Comparison of ENCODE assay signal across 18 cellular contexts in genomic region chr9:101549472-101550098, GRCh38. TPM values are rescaled to one million over a fixed set of nuclear protein-coding genes. Genes with fewer than 3 reads are reported as not detected.
DNase-seq lines count a peak whose midpoint lies in the region; ATAC-seq, FAIRE-seq and TF ChIP-seq lines count a peak whose summit lies in the region.
"Not testable (repeated sequence)": the region's sequence is repeated elsewhere in the genome, so short reads cannot be mapped to it uniquely, and the experiment has no call there.
"Had no signal": no experiment of that assay in that cellular context is flagged by ENCODE, and none has a peak within 500 bp of the region (broad histone marks: within the 10 kb centered on the region; RNA-seq: fewer than 3 reads in every experiment).

No MANE protein-coding gene starts in this region.

- TF ChIP-seq RAD21 in GM12878 (IDR thresholded peaks at IDR 0.05; ENCODE audit: insufficient read depth, low read depth, low read length): not testable (repeated sequence)

- H3K23ac ChIP-seq in H9 (ENCODE audit: insufficient read length, low read depth, low read length); mesendoderm (ENCODE audit: low read length): not testable (repeated sequence)

- H3K27ac Mint-ChIP-seq in H9; endothelial cell (ENCODE audit: unreplicated experiment): not testable (repeated sequence)

- H3K9me3 ChIP-seq in H9 (ENCODE audit: control insufficient read depth, low read depth, low read length); GM12878 (replicated peaks; ENCODE audit: control insufficient read depth, insufficient read depth, low read length); heart right ventricle; thyroid gland: not testable (repeated sequence)

- peaks cover 46 to 84% (median 77%) of the 10 kb centered on the region in 3 experiments; a peak in 6 of 7 replicates for H3K36me3 Mint-ChIP-seq in H9 (ENCODE audit: insufficient read depth in 1 of 3, low read depth in 3 of 3)
- peaks cover 48% of the 10 kb centered on the region for H3K36me3 Mint-ChIP-seq in endothelial cell (ENCODE audit: low read depth, unreplicated experiment)

- TF ChIP-seq POLR2A in GM12878 (IDR thresholded peaks at IDR 0.05; ENCODE audit: low read depth, low read length); thyroid gland (IDR thresholded peaks at IDR 0.05): not testable (repeated sequence)

- in situ Hi-C loops in GM12878 (cut with MboI): not testable (repeated sequence)

- H4K91ac ChIP-seq in H9 (ENCODE audit: insufficient read length, low read depth, low read length): not testable (repeated sequence)

- not testable (repeated sequence) for H3K4ac ChIP-seq in H9 (ENCODE audit: low read depth, low read length); mesendoderm (ENCODE audit: low read depth, low read length)

- SMC1A ChIA-PET in GM12878 (lab: Charles Lee; ENCODE audit: uncharacterized antibody, unreplicated experiment): not testable (repeated sequence)

- H4K8ac ChIP-seq in H9 (replicated peaks; ENCODE audit: insufficient read length, low read depth, low read length); mesendoderm (ENCODE audit: low read depth, low read length): not testable (repeated sequence)

- H2AK5ac ChIP-seq in H9 (ENCODE audit: insufficient read length, low read length); mesendoderm (ENCODE audit: low read length): not testable (repeated sequence)

- not testable (repeated sequence) for H3K27ac ChIP-seq in H9 (ENCODE audit: insufficient read length, low read depth, low read length); RWPE1; GM12878 (ENCODE audit: control insufficient read depth, insufficient read depth); heart right ventricle; mesendoderm (ENCODE audit: low read depth, low read length); thyroid gland

- not testable (repeated sequence) for H3K4me2 ChIP-seq in H9 (ENCODE audit: insufficient read depth, insufficient read length, low read length); GM12878 (ENCODE audit: control insufficient read depth, insufficient read depth); mesendoderm (ENCODE audit: low read length)

- TF ChIP-seq EP300 in GM12878 (IDR thresholded peaks at IDR 0.05; ENCODE audit: borderline replicate concordance in 1 of 2, control insufficient read depth in 1 of 2, low read depth in 2 of 2, low read length in 2 of 2): not testable (repeated sequence)

- CTCF ChIA-PET in RWPE1 (lab: Yijun Ruan, JAX) (interaction anchor here (0.7 to 0.8 kb wide), 3 partner anchors 91 to 588 kb away, joined by 3 to 5 read pairs (median 3); no protein-coding TSS in a partner anchor), GM12878 (lab: Yijun Ruan, JAX) (interaction anchor here (0.8 kb wide), 1 partner anchor 13 kb away, joined by 3 read pairs; no protein-coding TSS in a partner anchor)

- POLR2A ChIA-PET in RWPE1 (lab: Yijun Ruan, JAX; ENCODE audit: low non-redundant PET); GM12878 (lab: Charles Lee): not testable (repeated sequence)

- not testable (repeated sequence) for H3K79me2 ChIP-seq in H9 (ENCODE audit: insufficient read depth, low read length); GM12878 (ENCODE audit: control insufficient read depth, insufficient read depth, low read length); mesendoderm (ENCODE audit: control insufficient read depth, insufficient read depth, low read length)

- no CpG with 5 or more reads among the region's 18 CpGs for WGBS in H9 (ENCODE audit: extremely low coverage, insufficient read length, low lambda C conversion rate)
- 92% methylated on average over 18 of the region's 18 CpGs for WGBS in GM12878 (ENCODE audit: insufficient coverage, insufficient replicate concordance, low lambda C conversion rate, missing lambda C conversion rate)
- 72 to 81% methylated on average over 17 of the region's 18 CpGs for WGBS in heart right ventricle, 2 donors
- WGBS in mesendoderm (ENCODE audit: extremely low coverage, insufficient coverage, low lambda C conversion rate): no CpG with 5 or more reads among the region's 18 CpGs
- 83 to 90% methylated on average over 18 of the region's 18 CpGs for WGBS in thyroid gland, 2 donors

- not testable (repeated sequence) for H3K56ac ChIP-seq in H9 (ENCODE audit: insufficient read length, low read depth, low read length); mesendoderm (ENCODE audit: low read length)

- H3K9ac ChIP-seq in H9 (ENCODE audit: extremely low read depth, insufficient read length, low read length); GM12878 (ENCODE audit: control insufficient read depth, insufficient read depth, low read length); mesendoderm (ENCODE audit: low read length): not testable (repeated sequence)

- H3K27me3 ChIP-seq in H9 (ENCODE audit: insufficient read depth, low read length); GM12878 (replicated peaks in 1 of 2; ENCODE audit: control insufficient read depth in 2 of 2, insufficient read depth in 2 of 2, low read length in 1 of 2); heart right ventricle; mesendoderm (ENCODE audit: insufficient read depth, low read length, poor library complexity); thyroid gland: not testable (repeated sequence)

- not testable (repeated sequence) for H3K27me3 Mint-ChIP-seq in H9 (ENCODE audit: low read depth); endothelial cell (ENCODE audit: unreplicated experiment)

- RAD21 ChIA-PET in GM12878 (lab: Charles Lee; ENCODE audit: unreplicated experiment): not testable (repeated sequence)

- peak; percentile 5 for TF ChIP-seq CTCF in AG09319 (IDR thresholded peaks at IDR 0.05; ENCODE audit: low read depth, low read length)
- peak; percentile 70 for TF ChIP-seq CTCF in H9 (conservative IDR thresholded peaks at IDR 0.05)
- peak; percentile 64 for TF ChIP-seq CTCF in RWPE1 (conservative IDR thresholded peaks at IDR 0.05; ENCODE audit: low read depth)
- TF ChIP-seq CTCF in GM12878 (IDR thresholded peaks at IDR 0.05 in 2 of 3, conservative IDR thresholded peaks at IDR 0.05 in 1 of 3; ENCODE audit: control insufficient read depth in 2 of 3, extremely low read depth in 1 of 3, insufficient read depth in 1 of 3, low read depth in 3 of 3, low read length in 3 of 3): not testable (repeated sequence)
- TF ChIP-seq CTCF in endothelial cell (IDR thresholded peaks at IDR 0.05; ENCODE audit: unreplicated experiment): peak; percentile 54
- peak in 7 of 9 donors; percentile 34 to 52 (median 43) for TF ChIP-seq CTCF in heart right ventricle (IDR thresholded peaks at IDR 0.05)
- peak in 3 of 6 experiments; percentile 16 to 28 (median 22) for TF ChIP-seq CTCF in thyroid gland (IDR thresholded peaks at IDR 0.05)

- intact Hi-C loops in GM12878 (cut with micrococcal nuclease; ENCODE audit: unreplicated experiment); heart right ventricle (cut with DNase I); thyroid gland (cut with DNase I): not testable (repeated sequence)

- not testable (repeated sequence) for H4K5ac ChIP-seq in H9 (ENCODE audit: insufficient read length, low read depth, low read length); mesendoderm (ENCODE audit: low read length)

- not testable (repeated sequence) for ATAC-seq in GM12878, heart right ventricle

- not testable (repeated sequence) for H3K18ac ChIP-seq in H9 (ENCODE audit: insufficient read length, low read depth, low read length); mesendoderm (ENCODE audit: low read length)

- peaks cover 5 to 33% of the 10 kb centered on the region in 2 experiments; a peak in 3 of 4 replicates for H3K36me3 ChIP-seq in GM12878 (ENCODE audit: control insufficient read depth in 2 of 2, insufficient read depth in 2 of 2, low read length in 1 of 2)
- H3K36me3 ChIP-seq in heart right ventricle: peaks cover 0 to 100% (median 91%) of the 10 kb centered on the region in 9 donors
- H3K36me3 ChIP-seq in mesendoderm (ENCODE audit: control insufficient read depth, insufficient read depth, low read length): not testable (repeated sequence)
- H3K36me3 ChIP-seq in thyroid gland: peaks cover 65 to 76% of the 10 kb centered on the region in 2 donors

- not testable (repeated sequence) for H2AFZ ChIP-seq in H9 (ENCODE audit: low read length); GM12878 (ENCODE audit: control insufficient read depth, low read depth, low read length)

- H3K23me2 ChIP-seq in H9 (ENCODE audit: insufficient read length, low read depth, low read length, poor library complexity, severe bottlenecking): not testable (repeated sequence)

- not testable (repeated sequence) for H2BK15ac ChIP-seq in H9 (ENCODE audit: low read depth, low read length); mesendoderm (replicated peaks; ENCODE audit: low read depth)

- not testable (repeated sequence) for H3T11ph ChIP-seq in H9 (ENCODE audit: low read length)

- H4K20me1 ChIP-seq in H9 (ENCODE audit: control insufficient read depth, insufficient read depth, insufficient read length); GM12878 (ENCODE audit: control insufficient read depth, insufficient read depth): not testable (repeated sequence)

- not testable (repeated sequence) for DNase-seq in AG09319 (ENCODE audit: extremely low read depth, low read depth); RWPE1 (ENCODE audit: low spot score); GM12878 (ENCODE audit: low read depth, low spot score); heart right ventricle
- DNase-seq in H9: peak; percentile 66
- DNase-seq in endothelial cell (ENCODE audit: low spot score): peak; percentile 47
- DNase-seq in mesendoderm: peak; percentile 46
- peak; percentile 12 to 17 for DNase-seq in thyroid gland

- H2BK20ac ChIP-seq in H9 (ENCODE audit: low read depth, low read length, poor library complexity, severe bottlenecking): not testable (repeated sequence)

- not testable (repeated sequence) for H3K4me3 ChIP-seq in GM12878; heart right ventricle; mesendoderm (ENCODE audit: low read length); thyroid gland (replicated peaks in 1 of 3)

- BruUV-seq in GM12878 (replicated peaks; lab: Mats Ljungman, UMichigan): not testable (repeated sequence)

- not testable (repeated sequence) for H3K4me3 Mint-ChIP-seq in H9; endothelial cell (ENCODE audit: unreplicated experiment)

- not testable (repeated sequence) for H2BK5ac ChIP-seq in H9 (ENCODE audit: insufficient read length, low read length); mesendoderm (ENCODE audit: low read length)

- H3K14ac ChIP-seq in H9 (ENCODE audit: insufficient read depth, low read length): not testable (repeated sequence)

- not testable (repeated sequence) for FAIRE-seq in GM12878 (lab: Jason Lieb, UNC)

- H2BK12ac ChIP-seq in H9 (ENCODE audit: insufficient read length, low read depth, low read length): not testable (repeated sequence)

- H3K4me1 Mint-ChIP-seq in H9; endothelial cell (ENCODE audit: unreplicated experiment): not testable (repeated sequence)

- not testable (repeated sequence) for H3K4me1 ChIP-seq in H9 (ENCODE audit: insufficient read depth, low read length); GM12878 (ENCODE audit: control insufficient read depth, insufficient read depth, low read length); heart right ventricle; mesendoderm (ENCODE audit: control insufficient read depth, low read depth, low read length); thyroid gland

- not testable (repeated sequence) for H2BK120ac ChIP-seq in H9 (ENCODE audit: low read depth, low read length, poor library complexity, severe bottlenecking); mesendoderm (ENCODE audit: low read depth, low read length)

- not testable (repeated sequence) for H3K79me1 ChIP-seq in H9 (ENCODE audit: insufficient read depth, low read depth, low read length, poor library complexity, severe bottlenecking); mesendoderm (ENCODE audit: low read length)

- H3K9me3 Mint-ChIP-seq in H9; endothelial cell (ENCODE audit: unreplicated experiment): not testable (repeated sequence)

RNA-seq across cellular contexts. Expression of gene RNF20, which starts 15.9 kb away (rescaled TPM):
- 45.4 and 48.5 TPM in 2 replicates for total RNA-seq in H9 (2021)
- total RNA-seq in GM12878 (2013; cell fraction: nucleolus; rRNA removed): 20.5 and 24.9 TPM in 2 replicates
- total RNA-seq in GM12878 (2014; rRNA removed): 15.0 and 16.4 TPM in 2 replicates
- total RNA-seq in GM12878 (2014; rRNA removed; fragmentation: Illumina TruSeq; extraction: Trizol): 25.2 and 26.3 TPM in 2 replicates
- total RNA-seq in GM12878 (2021): 28.0 and 38.9 TPM in 2 replicates
- 24.9 TPM for polyA plus RNA-seq in GM12878 (2011; ENCODE audit: low read depth)
- 27.1 and 31.6 TPM in 2 replicates for polyA plus RNA-seq in GM12878 (2011; rRNA removed)
- 10.1 and 12.0 TPM in 2 replicates for polyA plus RNA-seq in GM12878 (2011; cell fraction: cytosol; rRNA removed)
- 19.0 and 21.8 TPM in 2 replicates for polyA plus RNA-seq in GM12878 (2011; cell fraction: nucleus; rRNA removed)
- 19.3 and 21.6 TPM in 2 replicates for polyA plus RNA-seq in GM12878 (2012)
- 27.7 and 33.6 TPM in 2 replicates for polyA plus RNA-seq in GM12878 (2014; fragmentation: Illumina TruSeq; extraction: Trizol)
- polyA plus RNA-seq in GM12878 (2014; fragmentation: Nextera tagmentation; extraction: Ambion mirVana): 10 to 100 TPM in 1 of 2 experiments, 1 to 10 TPM in 1; 7.5 to 12.6 TPM
- 14.4 and 15.2 TPM in 2 replicates for polyA plus RNA-seq in GM12878 (2014; rRNA removed)
- 10 to 100 TPM; 29.7 to 30.4 TPM for polyA plus RNA-seq in GM12878 (2016; fragmentation: Nextera tagmentation; extraction: Ambion mirVana)
- polyA minus RNA-seq in GM12878 (2011; rRNA and poly(A)+ RNA removed): 22.2 and 45.9 TPM in 2 replicates
- polyA minus RNA-seq in GM12878 (2011; cell fraction: cytosol; rRNA and poly(A)+ RNA removed): 7.8 and 8.5 TPM in 2 replicates
- polyA minus RNA-seq in GM12878 (2011; cell fraction: nucleus; rRNA and poly(A)+ RNA removed): 13.8 and 19.0 TPM in 2 replicates
- total RNA-seq in endothelial cell (ENCODE audit: unreplicated experiment): 46.1 TPM
- 10 to 100 TPM; 39.1 to 64.4 (median 58.2) TPM for total RNA-seq in heart right ventricle
- polyA plus RNA-seq in heart right ventricle: 10 to 100 TPM; 13.2 to 14.0 TPM
- polyA plus RNA-seq in mesendoderm (2013, experiment 1 of 2): 45.3 TPM
- 47.8 TPM for polyA plus RNA-seq in mesendoderm (2013, experiment 2 of 2)
- 10 to 100 TPM; 26.1 to 31.5 (median 26.7) TPM for total RNA-seq in thyroid gland

RNA-seq across cellular contexts. Expression of gene PPP3R2, which starts 45.2 kb away (rescaled TPM):
- total RNA-seq in H9 (2021) (not detected in 2 replicates), GM12878 (2014; rRNA removed) (not detected in 2 replicates), GM12878 (2014; rRNA removed; fragmentation: Illumina TruSeq; extraction: Trizol) (not detected in 2 replicates), GM12878 (2021) (not detected in 2 replicates), endothelial cell (ENCODE audit: unreplicated experiment) (2.2 TPM), heart right ventricle (not detected), thyroid gland (under 1 TPM in 1 of 4 donors, not detected in 3; 0.27 TPM)
- not detected in 2 replicates for total RNA-seq in GM12878 (2013; cell fraction: nucleolus; rRNA removed)
- not detected for polyA plus RNA-seq in GM12878 (2011; ENCODE audit: low read depth)
- polyA plus RNA-seq in GM12878 (2011; rRNA removed) (not detected in 2 replicates), GM12878 (2014; fragmentation: Illumina TruSeq; extraction: Trizol) (not detected in 2 replicates), GM12878 (2014; fragmentation: Nextera tagmentation; extraction: Ambion mirVana) (not detected), GM12878 (2014; rRNA removed) (not detected in 2 replicates), GM12878 (2016; fragmentation: Nextera tagmentation; extraction: Ambion mirVana) (not detected), heart right ventricle (not detected)
- polyA plus RNA-seq in GM12878 (2011; cell fraction: cytosol; rRNA removed): not detected in 2 replicates
- not detected in 2 replicates for polyA plus RNA-seq in GM12878 (2011; cell fraction: nucleus; rRNA removed)
- not detected in 2 replicates for polyA plus RNA-seq in GM12878 (2012)
- not detected in 2 replicates for polyA minus RNA-seq in GM12878 (2011; rRNA and poly(A)+ RNA removed)
- not detected in 2 replicates for polyA minus RNA-seq in GM12878 (2011; cell fraction: cytosol; rRNA and poly(A)+ RNA removed)
- not detected in 2 replicates for polyA minus RNA-seq in GM12878 (2011; cell fraction: nucleus; rRNA and poly(A)+ RNA removed)
- not detected for polyA plus RNA-seq in mesendoderm (2013, experiment 1 of 2)
- not detected for polyA plus RNA-seq in mesendoderm (2013, experiment 2 of 2)
- total RNA-seq: activated CD4-positive, alpha-beta T cell treated with anti-CD3 and anti-CD28 coated beads, Interleukin-2, amount 10 ng/mL, durations not matched to agents 7 days and 5 days; activated CD8-positive, alpha-beta memory T cell treated with anti-CD3 and anti-CD28 coated beads, Interleukin-2, amount 10 ng/mL, durations not matched to agents 7 days and 5 days; activated T-cell treated with anti-CD3 and anti-CD28 coated beads, Interleukin-2, amount 50 U/mL, for 72 hours; CD8-positive, alpha-beta memory T cell; gastrocnemius medialis; occipital lobe; renal cortical epithelial cell; T-helper 2 cell treated with Interferon-gamma antibody and Interleukin-4, amounts not matched to agents 100 ng/mL and 5 ng/mL, for 36 hours; vagina had no signal
- polyA plus RNA-seq: CD8-positive, alpha-beta memory T cell; spleen had no signal
